ENCODE assay signal across 22 cellular contexts in genomic region chr17:77178586-77178985, GRCh38. TPM values are rescaled to one million over a fixed set of nuclear protein-coding genes. Genes with fewer than 3 reads are reported as not detected.
A peak's percentile ranks its signal among the peaks of the same experiment; 100 is the strongest.
DNase-seq lines count a peak whose midpoint lies in the region; ATAC-seq lines count a peak whose summit lies in the region.
"Had no signal": no experiment of that assay in that cellular context is flagged by ENCODE, and none has a peak within 500 bp of the region (broad histone marks: within the 10 kb centered on the region; RNA-seq: fewer than 3 reads in every experiment).

No MANE protein-coding gene starts in this region.

- intact Hi-C loops in Right ventricle myocardium inferior (cut with DNase I) (no loop called here), Right ventricle myocardium superior (cut with DNase I) (no loop called here)

- ATAC-seq in Right ventricle myocardium inferior = peak; percentile 8
- ATAC-seq in Right ventricle myocardium superior (ENCODE audit: poor library complexity) = no peak
- ATAC-seq: gastroesophageal sphincter, mucosa of descending colon, upper lobe of right lung had no signal

- no peak for DNase-seq in Right ventricle myocardium inferior (ENCODE audit: missing footprints)
- no peak for DNase-seq in Right ventricle myocardium superior
- DNase-seq in midbrain (lab: John Stamatoyannopoulos, UW) = peak; percentile 32
- DNase-seq in superior temporal gyrus (ENCODE audit: extremely low spot score) = peak; percentile 65
- DNase-seq in dermis blood vessel endothelial cell = no peak
- DNase-seq in activated naive CD4-positive, alpha-beta T cell treated with anti-CD3 and anti-CD28 coated beads, Interleukin-2, amount 50 U/mL, for 16 hours = no peak
- DNase-seq in MV-4-11 (lab: John Stamatoyannopoulos, UW) = no peak
- DNase-seq: activated CD8-positive, alpha-beta memory T cell treated with anti-CD3 and anti-CD28 coated beads, Interleukin-2, amount 50 U/mL, for 4 hours; activated naive CD8-positive, alpha-beta T cell treated with anti-CD3 and anti-CD28 coated beads, Interleukin-2, amount 10 ng/mL, durations not matched to agents 7 days and 5 days; brain microvascular endothelial cell; cortex of kidney; KBM-7; MM.1S; mucosa of descending colon; NCI-H1436; NCI-H526; psoas muscle; stimulated activated CD8-positive, alpha-beta memory T cell treated with anti-CD3 and anti-CD28 coated beads, Interleukin-4, amount 100 ng/mL, for 48 hours; stomach; upper lobe of right lung had no signal

- H3K27ac ChIP-seq in angular gyrus (ENCODE audit: low read depth, low read length) = peak overlapping the region; percentile 15
- H3K27ac ChIP-seq: brain microvascular endothelial cell, psoas muscle, upper lobe of right lung had no signal

RNA-seq across cellular contexts. Expression of gene SEC14L1, which starts 37.8 kb away (rescaled TPM):
- total RNA-seq in Right ventricle myocardium inferior (65.5 TPM), Right ventricle myocardium superior (63.9 TPM), dermis blood vessel endothelial cell (322 and 488 TPM in 2 replicates)

Comparison
In these comparisons a context has a peak if more than half of its experiments do, and no peak if none do; other contexts are left out.
1. DNase-seq: peak in midbrain (single experiment) and superior temporal gyrus (single experiment); none in Right ventricle myocardium inferior (single experiment), Right ventricle myocardium superior (single experiment), dermis blood vessel endothelial cell (single experiment), activated naive CD4-positive, alpha-beta T cell treated with anti-CD3 and anti-CD28 coated beads, Interleukin-2, amount 50 U/mL, for 16 hours (single experiment) and MV-4-11 (single experiment).